Comparison of ENCODE assay signal across 11 cellular contexts in the genomic region with DNA sequence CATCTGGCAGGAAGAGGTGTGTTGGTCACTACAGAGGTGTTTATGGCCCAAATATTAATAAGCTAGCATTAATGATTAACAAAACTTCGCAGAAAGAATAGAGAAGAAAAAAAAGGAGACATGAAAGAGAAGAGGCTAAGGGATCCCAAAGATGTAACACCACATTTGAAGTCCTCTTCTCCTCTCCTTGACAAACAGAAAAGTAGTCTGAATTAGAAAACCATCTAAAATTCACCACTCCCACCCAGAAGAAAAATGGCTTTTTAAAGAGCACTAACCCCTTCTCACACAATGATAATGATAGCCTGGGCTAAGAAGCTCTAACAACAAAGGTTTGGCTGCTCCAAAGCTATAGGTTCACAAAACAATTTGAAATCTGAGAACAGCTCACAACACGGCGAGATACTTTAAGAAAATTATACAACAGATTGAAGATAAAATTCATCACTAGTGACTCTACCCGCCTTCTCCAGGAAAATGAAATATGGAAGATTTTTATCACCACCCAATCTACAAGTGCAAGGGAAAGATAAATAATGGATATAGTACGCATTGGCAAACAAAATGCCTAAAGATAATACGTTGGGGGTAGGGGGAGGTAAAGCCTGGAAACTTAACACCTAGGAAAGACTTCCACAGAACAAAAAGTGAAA. TPM values are rescaled to one million over a fixed set of nuclear protein-coding genes. Genes with fewer than 3 reads are reported as not detected.
DNase-seq lines count a peak whose midpoint lies in the region; ATAC-seq and TF ChIP-seq lines count a peak whose summit lies in the region.
"Had no signal": no experiment of that assay in that cellular context is flagged by ENCODE, and none has a peak within 500 bp of the region (broad histone marks: within the 10 kb centered on the region; RNA-seq: fewer than 3 reads in every experiment).

No MANE protein-coding gene starts in this region.

- H2AFZ ChIP-seq in PC-3 (ENCODE audit: low read length) (no peak overlapping the region), smooth muscle cell (ENCODE audit: low read depth) (no peak overlapping the region)

- CTCF ChIA-PET in activated CD8-positive, alpha-beta memory T cell treated with anti-CD3 and anti-CD28 coated beads, Interleukin-2, amount 10 ng/mL, durations not matched to agents 7 days and 5 days (lab: Charles Lee): no interaction called here
- CTCF ChIA-PET in PC-3 (lab: Charles Lee): interaction anchor here (0.6 kb wide), 1 partner anchor 59 kb away, joined by 4 read pairs; no protein-coding TSS in a partner anchor

- H3K27me3 Mint-ChIP-seq in activated CD8-positive, alpha-beta memory T cell treated with anti-CD3 and anti-CD28 coated beads, Interleukin-2, amount 10 ng/mL, durations not matched to agents 7 days and 5 days: no peaks in the 10 kb centered on the region

- no peak for TF ChIP-seq POLR2A in lower leg skin (IDR thresholded peaks at IDR 0.05)

- H3K9me3 ChIP-seq in PC-3 (ENCODE audit: low read length) (no peaks in the 10 kb centered on the region), smooth muscle cell (replicated peaks; ENCODE audit: low read depth) (no peaks in the 10 kb centered on the region)

- H4K20me1 ChIP-seq in PC-3 (ENCODE audit: low read length) (peaks cover 97% of the 10 kb centered on the region), smooth muscle cell (ENCODE audit: low read depth) (peaks cover 100% of the 10 kb centered on the region)

- H3K36me3 ChIP-seq in PC-3 (ENCODE audit: low read depth, low read length) (peaks cover 54% of the 10 kb centered on the region), smooth muscle cell (ENCODE audit: low read depth) (no peaks in the 10 kb centered on the region)

- peaks cover 13% of the 10 kb centered on the region for H3K36me3 Mint-ChIP-seq in activated CD8-positive, alpha-beta memory T cell treated with anti-CD3 and anti-CD28 coated beads, Interleukin-2, amount 10 ng/mL, durations not matched to agents 7 days and 5 days

- peak overlapping the region; percentile 23 for H3K4me3 Mint-ChIP-seq in activated CD8-positive, alpha-beta memory T cell treated with anti-CD3 and anti-CD28 coated beads, Interleukin-2, amount 10 ng/mL, durations not matched to agents 7 days and 5 days

- no peak for TF ChIP-seq CTCF in PC-3 (conservative IDR thresholded peaks at IDR 0.05; ENCODE audit: low read depth, low read length)
- TF ChIP-seq CTCF in foreskin keratinocyte (conservative IDR thresholded peaks at IDR 0.05): no peak
- no peak for TF ChIP-seq CTCF in smooth muscle cell (IDR thresholded peaks at IDR 0.05; ENCODE audit: borderline replicate concordance, insufficient read depth, poor library complexity, severe bottlenecking)
- TF ChIP-seq CTCF in lower leg skin (IDR thresholded peaks at IDR 0.05): no peak

- H3K4me3 ChIP-seq in PC-3 (ENCODE audit: low read length) (peak overlapping the region; percentile 43), smooth muscle cell (peak overlapping the region; percentile 23), lower leg skin (ENCODE audit: low read depth, poor library complexity, severe bottlenecking) (no peak overlapping the region)

- POLR2A ChIA-PET in PC-3 (lab: Charles Lee; ENCODE audit: unreplicated experiment): interaction anchor here (0.6 kb wide), 1 partner anchor 703 kb away, joined by 3 read pairs; no protein-coding TSS in a partner anchor

- H3K9me2 ChIP-seq in PC-3 (replicated peaks; ENCODE audit: low read length): no peaks in the 10 kb centered on the region

- peak overlapping the region; percentile 45 for H3K27ac Mint-ChIP-seq in activated CD8-positive, alpha-beta memory T cell treated with anti-CD3 and anti-CD28 coated beads, Interleukin-2, amount 10 ng/mL, durations not matched to agents 7 days and 5 days

- H3K27me3 ChIP-seq in PC-3 (ENCODE audit: low read length) (no peaks in the 10 kb centered on the region), foreskin keratinocyte (no peaks in the 10 kb centered on the region), smooth muscle cell (ENCODE audit: low read depth) (no peaks in the 10 kb centered on the region)

- H3K4me2 ChIP-seq in PC-3 (ENCODE audit: low read length) (peak overlapping the region; percentile 83), smooth muscle cell (peak overlapping the region; percentile 94)

- intact Hi-C loops in PC-3 (cut with micrococcal nuclease): no loop called here
- intact Hi-C loops in lower leg skin (cut with DNase I; ENCODE audit: low total_unique reads): no loop called here

- H3F3A ChIP-seq in PC-3 (ENCODE audit: low read length, unreplicated experiment) (peaks cover 13% of the 10 kb centered on the region), smooth muscle cell (ENCODE audit: low read depth) (peaks cover 13% of the 10 kb centered on the region)

- H3K9ac ChIP-seq in PC-3 (ENCODE audit: low read length) (no peak overlapping the region), smooth muscle cell (ENCODE audit: low read depth) (no peak overlapping the region)

- no peaks in the 10 kb centered on the region for H3K9me3 Mint-ChIP-seq in activated CD8-positive, alpha-beta memory T cell treated with anti-CD3 and anti-CD28 coated beads, Interleukin-2, amount 10 ng/mL, durations not matched to agents 7 days and 5 days (ENCODE audit: low read depth)

- H3K27ac ChIP-seq in PC-3 (ENCODE audit: low read length): peak overlapping the region; percentile 43
- H3K27ac ChIP-seq in foreskin keratinocyte: peak overlapping the region; percentile 58
- H3K27ac ChIP-seq in smooth muscle cell (ENCODE audit: low read depth): peak overlapping the region; percentile 69

- 22% methylated on average over 6 of the region's 6 CpGs for WGBS in smooth muscle cell (ENCODE audit: low lambda C conversion rate)
- WGBS in lower leg skin, 2 donors: 53 to 55% methylated on average over 6 of the region's 6 CpGs

- peaks cover 55% of the 10 kb centered on the region for H3K4me1 Mint-ChIP-seq in activated CD8-positive, alpha-beta memory T cell treated with anti-CD3 and anti-CD28 coated beads, Interleukin-2, amount 10 ng/mL, durations not matched to agents 7 days and 5 days

- H3K79me2 ChIP-seq in PC-3 (ENCODE audit: low read length): peaks cover 100% of the 10 kb centered on the region
- H3K79me2 ChIP-seq in smooth muscle cell (ENCODE audit: low read depth): peaks cover 100% of the 10 kb centered on the region

- H3K4me1 ChIP-seq in PC-3 (ENCODE audit: insufficient read depth, low read length) (peaks cover 94% of the 10 kb centered on the region), foreskin keratinocyte (peaks cover 67% of the 10 kb centered on the region), smooth muscle cell (ENCODE audit: low read depth) (peaks cover 74% of the 10 kb centered on the region)

- DNase-seq in activated CD8-positive, alpha-beta memory T cell treated with anti-CD3 and anti-CD28 coated beads, Interleukin-2, amount 10 ng/mL, durations not matched to agents 7 days and 5 days: no peak
- DNase-seq in activated CD8-positive, alpha-beta memory T cell treated with anti-CD3 and anti-CD28 coated beads, Interleukin-2, amount 50 U/mL, for 48 hours: no peak
- DNase-seq in PC-3: peak; percentile 72
- DNase-seq in foreskin keratinocyte: no peak
- DNase-seq in smooth muscle cell (lab: John Stamatoyannopoulos, UW; ENCODE audit: unreplicated experiment): no peak
- no peak for DNase-seq in lower leg skin (ENCODE audit: low spot score in 2 of 2)
- DNase-seq: activated CD4-positive, CD25-positive, alpha-beta regulatory T cell treated with anti-CD3 and anti-CD28 coated beads, Interleukin-2, amount 50 U/mL, for 72 hours; foreskin melanocyte; stimulated activated CD4-positive, alpha-beta T cell treated with anti-CD3 and anti-CD28 coated beads, Interleukin-4, amount 100 ng/mL, for 24 hours had no signal

- no TSS peak for BruUV-seq in PC-3 (replicated peaks; lab: Mats Ljungman, UMichigan)

- no peak for ATAC-seq in activated CD8-positive, alpha-beta memory T cell treated with anti-CD3 and anti-CD28 coated beads, Interleukin-2, amount 10 ng/mL, durations not matched to agents 7 days and 5 days
- ATAC-seq in PC-3 (no peak), foreskin keratinocyte (no peak), HG03565 (IDR thresholded peaks at IDR 0.05; ENCODE audit: unreplicated experiment) (no peak), GM19395 (IDR thresholded peaks at IDR 0.05; ENCODE audit: unreplicated experiment) (no peak)

RNA-seq across cellular contexts. Expression of a gene that starts 7.4 kb away (rescaled TPM):
- 10 to 100 TPM; 54.2 to 59.9 TPM for total RNA-seq in activated CD8-positive, alpha-beta memory T cell treated with anti-CD3 and anti-CD28 coated beads, Interleukin-2, amount 10 ng/mL, durations not matched to agents 7 days and 5 days
- total RNA-seq in PC-3 (2014; rRNA removed) (956 and 1,010 TPM in 2 replicates), foreskin keratinocyte (897 and 1,100 TPM in 2 replicates), smooth muscle cell (2,267 and 2,867 TPM in 2 replicates), lower leg skin (100 to 1,000 TPM; 159 to 216 (median 209) TPM)
- polyA plus RNA-seq in foreskin keratinocyte (321 and 351 TPM in 2 replicates), smooth muscle cell (674 and 859 TPM in 2 replicates)
